Comparison of ENCODE assay signal across 28 cellular contexts in genomic region chr6:169082093-169082492, GRCh38.
"Had no signal": no experiment of that assay in that cellular context is flagged by ENCODE, and none has a peak within 500 bp of the region (broad histone marks: within the 10 kb centered on the region; RNA-seq: fewer than 3 reads in every experiment).

No MANE protein-coding gene starts in this region.

- H3K4me1 ChIP-seq: colonic mucosa, gastrocnemius medialis, heart left ventricle, left lung, neural progenitor cell, psoas muscle, spleen, transverse colon, upper lobe of right lung, uterus had no signal

- H2AFZ ChIP-seq: neural progenitor cell had no signal

- H3K36me3 Mint-ChIP-seq: mesothelial cell of epicardium; naive B cell; natural killer cell treated with Interleukin-12 subunit alpha and Interleukin-12 subunit beta and Interleukin-15 and Interleukin-18, amount 100 ng/mL, for 72 hours; stimulated activated naive B cell treated with anti-CD40 and anti-IgM and Interleukin-4, amounts not matched to agents 10 μg/mL and 1 μg/mL and 100 μg/mL, for 72 hours had no signal

- H3K4me3 ChIP-seq: colonic mucosa, gastrocnemius medialis, heart left ventricle, left lung, mucosa of descending colon, neural progenitor cell, ovary, psoas muscle, sigmoid colon, spleen, thoracic aorta, transverse colon, upper lobe of right lung, uterus had no signal

- H3K36me3 ChIP-seq: colonic mucosa, gastrocnemius medialis, heart left ventricle, left lung, neural progenitor cell, ovary, sigmoid colon, spleen, thoracic aorta, transverse colon, upper lobe of right lung, uterus had no signal

- H3K27me3 Mint-ChIP-seq: stimulated activated naive B cell treated with anti-CD40 and anti-IgM and Interleukin-4, amounts not matched to agents 10 μg/mL and 1 μg/mL and 100 μg/mL, for 72 hours had no signal

- H3K4me1 Mint-ChIP-seq: mesothelial cell of epicardium; naive B cell; stimulated activated naive B cell treated with anti-CD40 and anti-IgM and Interleukin-4, amounts not matched to agents 10 μg/mL and 1 μg/mL and 100 μg/mL, for 72 hours had no signal

- H3K4me2 ChIP-seq: neural progenitor cell had no signal

- H3K27ac ChIP-seq: colonic mucosa, gastrocnemius medialis, heart left ventricle, left lung, neural progenitor cell, ovary, psoas muscle, sigmoid colon, spleen, thoracic aorta, transverse colon, upper lobe of right lung, uterus had no signal

- H3K27ac Mint-ChIP-seq: effector memory CD8-positive, alpha-beta T cell; mesothelial cell of epicardium; naive B cell; natural killer cell treated with Interleukin-12 subunit alpha and Interleukin-12 subunit beta and Interleukin-15 and Interleukin-18, amount 100 ng/mL, for 72 hours; neural progenitor cell; stimulated activated naive B cell treated with anti-CD40 and anti-IgM and Interleukin-4, amounts not matched to agents 10 μg/mL and 1 μg/mL and 100 μg/mL, for 72 hours; stimulated activated naive CD8-positive, alpha-beta T cell treated with anti-CD3 and anti-CD28 coated beads, Interleukin-15, Interleukin-2, amounts not matched to agents 100 ng/mL and 50 ng/mL, for 24 hours had no signal

- H3K27me3 ChIP-seq: colonic mucosa, gastrocnemius medialis, heart left ventricle, left lung, neural progenitor cell, ovary, sigmoid colon, spleen, transverse colon, upper lobe of right lung, uterus had no signal

- ATAC-seq: effector memory CD8-positive, alpha-beta T cell; gastrocnemius medialis; heart left ventricle; left cardiac atrium; left lung; mucosa of descending colon; psoas muscle; right cardiac atrium; stimulated activated naive B cell treated with anti-CD40 and anti-IgM and Interleukin-4, amounts not matched to agents 10 μg/mL and 1 μg/mL and 100 μg/mL, for 72 hours; upper lobe of right lung had no signal

- H3K9me3 ChIP-seq: colonic mucosa, gastrocnemius medialis, left lung, mucosa of descending colon, ovary, psoas muscle, sigmoid colon, thoracic aorta, transverse colon, upper lobe of right lung, uterus had no signal

- H3K4me3 Mint-ChIP-seq: effector memory CD8-positive, alpha-beta T cell; mesothelial cell of epicardium; naive B cell; natural killer cell treated with Interleukin-12 subunit alpha and Interleukin-12 subunit beta and Interleukin-15 and Interleukin-18, amount 100 ng/mL, for 72 hours; neural progenitor cell; stimulated activated naive B cell treated with anti-CD40 and anti-IgM and Interleukin-4, amounts not matched to agents 10 μg/mL and 1 μg/mL and 100 μg/mL, for 72 hours; stimulated activated naive CD8-positive, alpha-beta T cell treated with anti-CD3 and anti-CD28 coated beads, Interleukin-15, Interleukin-2, amounts not matched to agents 100 ng/mL and 50 ng/mL, for 24 hours had no signal

- DNase-seq: cerebellar nuclear complex; colonic mucosa; effector memory CD8-positive, alpha-beta T cell; erythroblast; foreskin fibroblast; gastrocnemius medialis; heart left ventricle; hippocampal formation; left cardiac atrium; left lung; mesenchymal stem cell; mucosa of descending colon; naive B cell; ovary; psoas muscle; right cardiac atrium; sigmoid colon; spleen; stimulated activated CD4-positive, alpha-beta T cell treated with anti-CD3 and anti-CD28 coated beads, Interleukin-2, amount 100 ng/mL, for 48 hours; stimulated activated naive B cell treated with anti-CD40 and anti-IgM and Interleukin-4, amounts not matched to agents 10 μg/mL and 1 μg/mL and 100 μg/mL, for 72 hours; transverse colon; upper lobe of right lung; uterus had no signal

- H3K9me3 Mint-ChIP-seq: effector memory CD8-positive, alpha-beta T cell; natural killer cell treated with Interleukin-12 subunit alpha and Interleukin-12 subunit beta and Interleukin-15 and Interleukin-18, amount 100 ng/mL, for 72 hours had no signal
